In the genomic region with DNA sequence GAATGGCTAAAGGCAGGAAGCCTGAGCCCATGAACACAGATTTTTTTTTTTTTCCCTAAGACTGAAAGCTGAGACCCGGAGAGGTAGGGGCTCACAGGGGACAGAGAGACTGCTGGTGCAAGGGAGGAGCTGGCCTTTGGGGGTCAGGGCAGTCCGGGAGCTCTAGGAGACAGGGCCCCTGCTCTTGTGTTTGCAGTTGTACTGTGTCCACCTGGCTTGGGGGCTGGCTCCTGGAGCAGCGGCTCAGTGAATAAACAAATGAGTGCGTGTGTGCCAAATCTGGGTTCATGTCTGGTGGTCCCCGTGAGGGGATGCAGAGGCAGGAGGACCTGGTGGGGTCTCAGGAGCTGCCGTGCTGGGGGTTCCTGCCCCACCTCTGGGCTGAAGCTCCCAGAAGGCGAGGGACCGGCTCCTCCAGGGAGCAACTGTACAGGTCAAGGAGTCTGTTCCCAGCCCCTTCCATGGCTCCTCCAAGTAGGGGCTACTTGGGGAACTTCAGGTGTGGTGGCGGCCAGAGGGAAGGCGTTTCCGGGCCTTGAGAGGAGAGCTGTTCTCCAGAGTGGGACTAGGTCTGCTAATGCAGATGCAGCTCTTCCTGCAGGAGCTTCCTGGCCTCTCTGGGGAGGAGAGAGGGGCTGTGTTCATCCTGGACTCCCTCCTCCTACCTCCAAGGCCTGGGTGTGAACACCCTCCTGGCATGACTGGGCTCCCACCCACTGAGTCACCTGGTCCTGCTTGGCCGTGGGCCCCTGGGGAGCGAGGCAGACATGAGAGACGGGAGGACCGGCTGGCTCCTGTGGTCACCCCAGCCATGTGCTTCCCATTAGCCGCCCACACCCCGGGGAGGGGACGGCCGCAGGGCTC, we compare ENCODE assay signal across 1 cellular context.
TF ChIP-seq lines count a peak whose summit lies in the region.

No MANE protein-coding gene starts in this region.

TF ChIP-seq in HepG2, 621 proteins besides CTCF, POLR2A, EP300 and RAD21 (continued from another document and continues in another):
- 0 out of 2 replicates have a peak, but pooled peaks have one; percentile 48 for TF ChIP-seq U2AF2 (IDR thresholded peaks at IDR 0.05; ENCODE audit: low read depth, low read length)
- TF ChIP-seq ZNF761 (CRISPR knock-in tag; conservative IDR thresholded peaks at IDR 0.05) = 0 out of 2 replicates have a peak, but pooled peaks have one; percentile 62
- no peak for TF ChIP-seq IKZF4 (CRISPR knock-in tag; IDR thresholded peaks at IDR 0.05; ENCODE audit: borderline replicate concordance, low read depth, not compliant biosample characterization)
- TF ChIP-seq, protein P1, sequence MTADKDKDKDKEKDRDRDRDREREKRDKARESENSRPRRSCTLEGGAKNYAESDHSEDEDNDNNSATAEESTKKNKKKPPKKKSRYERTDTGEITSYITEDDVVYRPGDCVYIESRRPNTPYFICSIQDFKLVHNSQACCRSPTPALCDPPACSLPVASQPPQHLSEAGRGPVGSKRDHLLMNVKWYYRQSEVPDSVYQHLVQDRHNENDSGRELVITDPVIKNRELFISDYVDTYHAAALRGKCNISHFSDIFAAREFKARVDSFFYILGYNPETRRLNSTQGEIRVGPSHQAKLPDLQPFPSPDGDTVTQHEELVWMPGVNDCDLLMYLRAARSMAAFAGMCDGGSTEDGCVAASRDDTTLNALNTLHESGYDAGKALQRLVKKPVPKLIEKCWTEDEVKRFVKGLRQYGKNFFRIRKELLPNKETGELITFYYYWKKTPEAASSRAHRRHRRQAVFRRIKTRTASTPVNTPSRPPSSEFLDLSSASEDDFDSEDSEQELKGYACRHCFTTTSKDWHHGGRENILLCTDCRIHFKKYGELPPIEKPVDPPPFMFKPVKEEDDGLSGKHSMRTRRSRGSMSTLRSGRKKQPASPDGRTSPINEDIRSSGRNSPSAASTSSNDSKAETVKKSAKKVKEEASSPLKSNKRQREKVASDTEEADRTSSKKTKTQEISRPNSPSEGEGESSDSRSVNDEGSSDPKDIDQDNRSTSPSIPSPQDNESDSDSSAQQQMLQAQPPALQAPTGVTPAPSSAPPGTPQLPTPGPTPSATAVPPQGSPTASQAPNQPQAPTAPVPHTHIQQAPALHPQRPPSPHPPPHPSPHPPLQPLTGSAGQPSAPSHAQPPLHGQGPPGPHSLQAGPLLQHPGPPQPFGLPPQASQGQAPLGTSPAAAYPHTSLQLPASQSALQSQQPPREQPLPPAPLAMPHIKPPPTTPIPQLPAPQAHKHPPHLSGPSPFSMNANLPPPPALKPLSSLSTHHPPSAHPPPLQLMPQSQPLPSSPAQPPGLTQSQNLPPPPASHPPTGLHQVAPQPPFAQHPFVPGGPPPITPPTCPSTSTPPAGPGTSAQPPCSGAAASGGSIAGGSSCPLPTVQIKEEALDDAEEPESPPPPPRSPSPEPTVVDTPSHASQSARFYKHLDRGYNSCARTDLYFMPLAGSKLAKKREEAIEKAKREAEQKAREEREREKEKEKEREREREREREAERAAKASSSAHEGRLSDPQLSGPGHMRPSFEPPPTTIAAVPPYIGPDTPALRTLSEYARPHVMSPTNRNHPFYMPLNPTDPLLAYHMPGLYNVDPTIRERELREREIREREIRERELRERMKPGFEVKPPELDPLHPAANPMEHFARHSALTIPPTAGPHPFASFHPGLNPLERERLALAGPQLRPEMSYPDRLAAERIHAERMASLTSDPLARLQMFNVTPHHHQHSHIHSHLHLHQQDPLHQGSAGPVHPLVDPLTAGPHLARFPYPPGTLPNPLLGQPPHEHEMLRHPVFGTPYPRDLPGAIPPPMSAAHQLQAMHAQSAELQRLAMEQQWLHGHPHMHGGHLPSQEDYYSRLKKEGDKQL (CRISPR knock-in tag; IDR thresholded peaks at IDR 0.05; ENCODE audit: low read depth) = peak; percentile 15; the same call in 1 of the 2 replicates
- TF ChIP-seq, protein P2, sequence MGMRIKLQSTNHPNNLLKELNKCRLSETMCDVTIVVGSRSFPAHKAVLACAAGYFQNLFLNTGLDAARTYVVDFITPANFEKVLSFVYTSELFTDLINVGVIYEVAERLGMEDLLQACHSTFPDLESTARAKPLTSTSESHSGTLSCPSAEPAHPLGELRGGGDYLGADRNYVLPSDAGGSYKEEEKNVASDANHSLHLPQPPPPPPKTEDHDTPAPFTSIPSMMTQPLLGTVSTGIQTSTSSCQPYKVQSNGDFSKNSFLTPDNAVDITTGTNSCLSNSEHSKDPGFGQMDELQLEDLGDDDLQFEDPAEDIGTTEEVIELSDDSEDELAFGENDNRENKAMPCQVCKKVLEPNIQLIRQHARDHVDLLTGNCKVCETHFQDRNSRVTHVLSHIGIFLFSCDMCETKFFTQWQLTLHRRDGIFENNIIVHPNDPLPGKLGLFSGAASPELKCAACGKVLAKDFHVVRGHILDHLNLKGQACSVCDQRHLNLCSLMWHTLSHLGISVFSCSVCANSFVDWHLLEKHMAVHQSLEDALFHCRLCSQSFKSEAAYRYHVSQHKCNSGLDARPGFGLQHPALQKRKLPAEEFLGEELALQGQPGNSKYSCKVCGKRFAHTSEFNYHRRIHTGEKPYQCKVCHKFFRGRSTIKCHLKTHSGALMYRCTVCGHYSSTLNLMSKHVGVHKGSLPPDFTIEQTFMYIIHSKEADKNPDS (CRISPR knock-in tag; IDR thresholded peaks at IDR 0.05) = peak; percentile 89; the same call in 1 of the 2 replicates
- 0 out of 2 replicates have a peak, but pooled peaks have one; percentile 44 for TF ChIP-seq MEIS1 (CRISPR knock-in tag; IDR thresholded peaks at IDR 0.05; ENCODE audit: borderline replicate concordance)
- TF ChIP-seq GABPB1 (CRISPR knock-in tag; IDR thresholded peaks at IDR 0.05) = peak; percentile 67; the same call in 1 of the 2 replicates
- peak; percentile 82; the same call in 1 of the 2 replicates for TF ChIP-seq ZNF724P (CRISPR knock-in tag; IDR thresholded peaks at IDR 0.05; ENCODE audit: borderline replicate concordance)
- no peak for TF ChIP-seq GTF2F1 (IDR thresholded peaks at IDR 0.05; ENCODE audit: low read length)
- no peak; the same call in 1 of the 2 replicates for TF ChIP-seq THYN1 (CRISPR knock-in tag; IDR thresholded peaks at IDR 0.05; ENCODE audit: borderline replicate concordance, low read depth)
- peak; percentile 79; the same call in 1 of the 2 replicates for TF ChIP-seq SPEN (CRISPR knock-in tag; IDR thresholded peaks at IDR 0.05; ENCODE audit: low read depth)
- TF ChIP-seq, protein P3, sequence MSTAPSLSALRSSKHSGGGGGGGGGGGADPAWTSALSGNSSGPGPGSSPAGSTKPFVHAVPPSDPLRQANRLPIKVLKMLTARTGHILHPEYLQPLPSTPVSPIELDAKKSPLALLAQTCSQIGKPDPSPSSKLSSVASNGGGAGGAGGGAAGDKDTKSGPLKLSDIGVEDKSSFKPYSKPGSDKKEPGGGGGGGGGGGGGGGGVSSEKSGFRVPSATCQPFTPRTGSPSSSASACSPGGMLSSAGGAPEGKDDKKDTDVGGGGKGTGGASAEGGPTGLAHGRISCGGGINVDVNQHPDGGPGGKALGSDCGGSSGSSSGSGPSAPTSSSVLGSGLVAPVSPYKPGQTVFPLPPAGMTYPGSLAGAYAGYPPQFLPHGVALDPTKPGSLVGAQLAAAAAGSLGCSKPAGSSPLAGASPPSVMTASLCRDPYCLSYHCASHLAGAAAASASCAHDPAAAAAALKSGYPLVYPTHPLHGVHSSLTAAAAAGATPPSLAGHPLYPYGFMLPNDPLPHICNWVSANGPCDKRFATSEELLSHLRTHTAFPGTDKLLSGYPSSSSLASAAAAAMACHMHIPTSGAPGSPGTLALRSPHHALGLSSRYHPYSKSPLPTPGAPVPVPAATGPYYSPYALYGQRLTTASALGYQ (CRISPR knock-in tag; IDR thresholded peaks at IDR 0.05) = no peak
- TF ChIP-seq, protein P4, sequence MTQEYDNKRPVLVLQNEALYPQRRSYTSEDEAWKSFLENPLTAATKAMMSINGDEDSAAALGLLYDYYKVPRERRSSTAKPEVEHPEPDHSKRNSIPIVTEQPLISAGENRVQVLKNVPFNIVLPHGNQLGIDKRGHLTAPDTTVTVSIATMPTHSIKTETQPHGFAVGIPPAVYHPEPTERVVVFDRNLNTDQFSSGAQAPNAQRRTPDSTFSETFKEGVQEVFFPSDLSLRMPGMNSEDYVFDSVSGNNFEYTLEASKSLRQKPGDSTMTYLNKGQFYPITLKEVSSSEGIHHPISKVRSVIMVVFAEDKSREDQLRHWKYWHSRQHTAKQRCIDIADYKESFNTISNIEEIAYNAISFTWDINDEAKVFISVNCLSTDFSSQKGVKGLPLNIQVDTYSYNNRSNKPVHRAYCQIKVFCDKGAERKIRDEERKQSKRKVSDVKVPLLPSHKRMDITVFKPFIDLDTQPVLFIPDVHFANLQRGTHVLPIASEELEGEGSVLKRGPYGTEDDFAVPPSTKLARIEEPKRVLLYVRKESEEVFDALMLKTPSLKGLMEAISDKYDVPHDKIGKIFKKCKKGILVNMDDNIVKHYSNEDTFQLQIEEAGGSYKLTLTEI (CRISPR knock-in tag; conservative IDR thresholded peaks at IDR 0.05) = no peak
- TF ChIP-seq ZNF720 (CRISPR knock-in tag; IDR thresholded peaks at IDR 0.05) = 0 out of 2 replicates have a peak, but pooled peaks have one; percentile 62
- TF ChIP-seq ZMAT3 (CRISPR knock-in tag; conservative IDR thresholded peaks at IDR 0.05) = peak; percentile 96
- peak; percentile 46; the same call in 1 of the 2 replicates for TF ChIP-seq SP4 (CRISPR knock-in tag; IDR thresholded peaks at IDR 0.05)
- TF ChIP-seq ZNF224 (CRISPR knock-in tag; IDR thresholded peaks at IDR 0.05) = no peak
- no peak for TF ChIP-seq FIP1L1 (IDR thresholded peaks at IDR 0.05; ENCODE audit: borderline replicate concordance, insufficient read depth, low read depth, low read length)
- peak; percentile 89 for TF ChIP-seq NCOA1 (CRISPR knock-in tag; IDR thresholded peaks at IDR 0.05)
- TF ChIP-seq, protein P5, sequence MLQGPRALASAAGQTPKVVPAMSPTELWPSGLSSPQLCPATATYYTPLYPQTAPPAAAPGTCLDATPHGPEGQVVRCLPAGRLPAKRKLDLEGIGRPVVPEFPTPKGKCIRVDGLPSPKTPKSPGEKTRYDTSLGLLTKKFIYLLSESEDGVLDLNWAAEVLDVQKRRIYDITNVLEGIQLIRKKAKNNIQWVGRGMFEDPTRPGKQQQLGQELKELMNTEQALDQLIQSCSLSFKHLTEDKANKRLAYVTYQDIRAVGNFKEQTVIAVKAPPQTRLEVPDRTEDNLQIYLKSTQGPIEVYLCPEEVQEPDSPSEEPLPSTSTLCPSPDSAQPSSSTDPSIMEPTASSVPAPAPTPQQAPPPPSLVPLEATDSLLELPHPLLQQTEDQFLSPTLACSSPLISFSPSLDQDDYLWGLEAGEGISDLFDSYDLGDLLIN (CRISPR knock-in tag; IDR thresholded peaks at IDR 0.05; ENCODE audit: borderline replicate concordance) = 0 out of 2 replicates have a peak, but pooled peaks have one; percentile 30
- TF ChIP-seq ZNF549 (CRISPR knock-in tag; IDR thresholded peaks at IDR 0.05) = no peak
- 0 out of 2 replicates have a peak, but pooled peaks have one; percentile 57 for TF ChIP-seq HIVEP1 (CRISPR knock-in tag; IDR thresholded peaks at IDR 0.05)
- 0 out of 2 replicates have a peak, but pooled peaks have one; percentile 58 for TF ChIP-seq ZNF441 (CRISPR knock-in tag; IDR thresholded peaks at IDR 0.05; ENCODE audit: borderline replicate concordance)
- peak; percentile 87; the same call in 1 of the 2 replicates for TF ChIP-seq ZNF619 (CRISPR knock-in tag; IDR thresholded peaks at IDR 0.05)
- TF ChIP-seq TBX3 (IDR thresholded peaks at IDR 0.05; ENCODE audit: borderline replicate concordance) = no peak
- TF ChIP-seq, protein P6, sequence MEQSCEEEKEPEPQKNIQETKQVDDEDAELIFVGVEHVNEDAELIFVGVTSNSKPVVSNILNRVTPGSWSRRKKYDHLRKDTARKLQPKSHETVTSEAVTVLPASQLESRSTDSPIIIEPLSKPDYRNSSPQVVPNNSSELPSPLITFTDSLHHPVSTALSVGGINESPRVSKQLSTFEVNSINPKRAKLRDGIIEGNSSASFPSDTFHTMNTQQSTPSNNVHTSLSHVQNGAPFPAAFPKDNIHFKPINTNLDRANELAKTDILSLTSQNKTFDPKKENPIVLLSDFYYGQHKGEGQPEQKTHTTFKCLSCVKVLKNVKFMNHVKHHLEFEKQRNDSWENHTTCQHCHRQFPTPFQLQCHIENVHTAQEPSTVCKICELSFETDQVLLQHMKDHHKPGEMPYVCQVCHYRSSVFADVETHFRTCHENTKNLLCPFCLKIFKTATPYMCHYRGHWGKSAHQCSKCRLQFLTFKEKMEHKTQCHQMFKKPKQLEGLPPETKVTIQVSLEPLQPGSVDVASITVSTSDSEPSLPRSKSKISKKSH (CRISPR knock-in tag; IDR thresholded peaks at IDR 0.05; ENCODE audit: borderline replicate concordance) = peak; percentile 75
- TF ChIP-seq ZNF234 (CRISPR knock-in tag; conservative IDR thresholded peaks at IDR 0.05) = peak; percentile 30; the same call in 1 of the 2 replicates
- TF ChIP-seq, protein P7, sequence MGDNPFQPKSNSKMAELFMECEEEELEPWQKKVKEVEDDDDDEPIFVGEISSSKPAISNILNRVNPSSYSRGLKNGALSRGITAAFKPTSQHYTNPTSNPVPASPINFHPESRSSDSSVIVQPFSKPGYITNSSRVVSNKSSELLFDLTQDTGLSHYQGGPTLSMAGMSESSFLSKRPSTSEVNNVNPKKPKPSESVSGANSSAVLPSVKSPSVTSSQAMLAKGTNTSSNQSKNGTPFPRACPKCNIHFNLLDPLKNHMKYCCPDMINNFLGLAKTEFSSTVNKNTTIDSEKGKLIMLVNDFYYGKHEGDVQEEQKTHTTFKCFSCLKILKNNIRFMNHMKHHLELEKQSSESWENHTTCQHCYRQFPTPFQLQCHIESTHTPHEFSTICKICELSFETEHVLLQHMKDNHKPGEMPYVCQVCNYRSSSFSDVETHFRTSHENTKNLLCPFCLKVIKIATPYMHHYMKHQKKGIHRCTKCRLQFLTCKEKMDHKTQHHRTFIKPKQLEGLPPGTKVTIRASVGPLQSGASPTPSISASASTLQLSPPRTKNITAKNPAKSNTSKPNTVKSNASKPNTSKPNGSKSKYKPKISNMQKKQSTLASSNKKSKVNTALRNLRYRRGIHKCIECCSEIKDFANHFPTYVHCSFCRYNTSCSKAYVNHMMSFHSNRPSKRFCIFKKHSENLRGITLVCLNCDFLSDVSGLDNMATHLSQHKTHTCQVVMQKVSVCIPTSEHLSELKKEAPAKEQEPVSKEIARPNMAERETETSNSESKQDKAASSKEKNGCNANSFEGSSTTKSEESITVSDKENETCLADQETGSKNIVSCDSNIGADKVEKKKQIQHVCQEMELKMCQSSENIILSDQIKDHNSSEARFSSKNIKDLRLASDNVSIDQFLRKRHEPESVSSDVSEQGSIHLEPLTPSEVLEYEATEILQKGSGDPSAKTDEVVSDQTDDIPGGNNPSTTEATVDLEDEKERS (CRISPR knock-in tag; IDR thresholded peaks at IDR 0.05) = no peak
- TF ChIP-seq POLR2G (IDR thresholded peaks at IDR 0.05; ENCODE audit: low read depth, low read length) = peak; percentile 79; the same call in 1 of the 2 replicates
- TF ChIP-seq, protein P8, sequence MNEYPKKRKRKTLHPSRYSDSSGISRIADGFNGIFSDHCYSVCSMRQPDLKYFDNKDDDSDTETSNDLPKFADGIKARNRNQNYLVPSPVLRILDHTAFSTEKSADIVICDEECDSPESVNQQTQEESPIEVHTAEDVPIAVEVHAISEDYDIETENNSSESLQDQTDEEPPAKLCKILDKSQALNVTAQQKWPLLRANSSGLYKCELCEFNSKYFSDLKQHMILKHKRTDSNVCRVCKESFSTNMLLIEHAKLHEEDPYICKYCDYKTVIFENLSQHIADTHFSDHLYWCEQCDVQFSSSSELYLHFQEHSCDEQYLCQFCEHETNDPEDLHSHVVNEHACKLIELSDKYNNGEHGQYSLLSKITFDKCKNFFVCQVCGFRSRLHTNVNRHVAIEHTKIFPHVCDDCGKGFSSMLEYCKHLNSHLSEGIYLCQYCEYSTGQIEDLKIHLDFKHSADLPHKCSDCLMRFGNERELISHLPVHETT (CRISPR knock-in tag; conservative IDR thresholded peaks at IDR 0.05) = peak; percentile 75; the same call in 1 of the 2 replicates
- no peak for TF ChIP-seq ZSCAN29 (CRISPR knock-in tag; conservative IDR thresholded peaks at IDR 0.05)
- peak; percentile 19; the same call in 1 of the 2 replicates for TF ChIP-seq SMC3 (IDR thresholded peaks at IDR 0.05; ENCODE audit: low read length)
- no peak for TF ChIP-seq RFX5 (IDR thresholded peaks at IDR 0.05; ENCODE audit: low read depth, low read length)
